In the genomic region with DNA sequence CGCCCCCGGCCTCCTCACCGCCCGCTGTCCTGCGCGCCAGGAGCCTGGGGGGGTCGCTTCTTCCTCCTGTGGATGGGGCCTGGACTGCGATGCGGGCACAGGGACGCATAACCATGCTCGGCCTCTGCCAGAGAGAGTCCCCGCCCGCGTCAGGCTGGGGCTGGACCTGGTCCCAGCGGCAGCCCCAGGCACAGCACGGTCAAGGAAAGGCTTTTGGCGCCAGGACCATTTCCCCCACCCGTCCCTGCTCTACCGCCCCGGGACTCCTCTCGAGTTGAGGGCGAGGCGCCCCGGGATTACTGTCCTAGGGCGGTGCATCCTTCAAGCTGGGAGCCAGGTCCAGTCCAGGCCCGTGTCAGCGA, we compare ENCODE assay signal across 2 cellular contexts.
TF ChIP-seq lines count a peak whose summit lies in the region.

No MANE protein-coding gene starts in this region.

TF ChIP-seq in H1, 55 proteins besides CTCF, POLR2A, EP300 and RAD21:
- TF ChIP-seq, protein P1, sequence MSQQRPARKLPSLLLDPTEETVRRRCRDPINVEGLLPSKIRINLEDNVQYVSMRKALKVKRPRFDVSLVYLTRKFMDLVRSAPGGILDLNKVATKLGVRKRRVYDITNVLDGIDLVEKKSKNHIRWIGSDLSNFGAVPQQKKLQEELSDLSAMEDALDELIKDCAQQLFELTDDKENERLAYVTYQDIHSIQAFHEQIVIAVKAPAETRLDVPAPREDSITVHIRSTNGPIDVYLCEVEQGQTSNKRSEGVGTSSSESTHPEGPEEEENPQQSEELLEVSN (IDR thresholded peaks at IDR 0.05): no peak
- TF ChIP-seq POLR2AphosphoS5 (IDR thresholded peaks at IDR 0.05; ENCODE audit: low read depth, low read length): no peak
- no peak for TF ChIP-seq BACH1 (IDR thresholded peaks at IDR 0.05; ENCODE audit: low read length)
- no peak for TF ChIP-seq CEBPB (IDR thresholded peaks at IDR 0.05; ENCODE audit: low read depth, low read length)
- no peak for TF ChIP-seq HDAC6 (IDR thresholded peaks at IDR 0.05; ENCODE audit: low read depth, low read length)

TF ChIP-seq in neural cell, 6 proteins besides CTCF, POLR2A, EP300 and RAD21:
- TF ChIP-seq TAF1 (IDR thresholded peaks at IDR 0.05; ENCODE audit: low read depth) (no peak), SMC3 (conservative IDR thresholded peaks at IDR 0.05; ENCODE audit: poor library complexity) (no peak), EZH2 (IDR thresholded peaks at IDR 0.05; ENCODE audit: borderline replicate concordance, insufficient read depth, low read length, poor library complexity, severe bottlenecking) (no peak), MXI1 (conservative IDR thresholded peaks at IDR 0.05; ENCODE audit: poor library complexity, severe bottlenecking) (no peak), POLR2AphosphoS5 (IDR thresholded peaks at IDR 0.05) (no peak)
- TF ChIP-seq, protein P2, sequence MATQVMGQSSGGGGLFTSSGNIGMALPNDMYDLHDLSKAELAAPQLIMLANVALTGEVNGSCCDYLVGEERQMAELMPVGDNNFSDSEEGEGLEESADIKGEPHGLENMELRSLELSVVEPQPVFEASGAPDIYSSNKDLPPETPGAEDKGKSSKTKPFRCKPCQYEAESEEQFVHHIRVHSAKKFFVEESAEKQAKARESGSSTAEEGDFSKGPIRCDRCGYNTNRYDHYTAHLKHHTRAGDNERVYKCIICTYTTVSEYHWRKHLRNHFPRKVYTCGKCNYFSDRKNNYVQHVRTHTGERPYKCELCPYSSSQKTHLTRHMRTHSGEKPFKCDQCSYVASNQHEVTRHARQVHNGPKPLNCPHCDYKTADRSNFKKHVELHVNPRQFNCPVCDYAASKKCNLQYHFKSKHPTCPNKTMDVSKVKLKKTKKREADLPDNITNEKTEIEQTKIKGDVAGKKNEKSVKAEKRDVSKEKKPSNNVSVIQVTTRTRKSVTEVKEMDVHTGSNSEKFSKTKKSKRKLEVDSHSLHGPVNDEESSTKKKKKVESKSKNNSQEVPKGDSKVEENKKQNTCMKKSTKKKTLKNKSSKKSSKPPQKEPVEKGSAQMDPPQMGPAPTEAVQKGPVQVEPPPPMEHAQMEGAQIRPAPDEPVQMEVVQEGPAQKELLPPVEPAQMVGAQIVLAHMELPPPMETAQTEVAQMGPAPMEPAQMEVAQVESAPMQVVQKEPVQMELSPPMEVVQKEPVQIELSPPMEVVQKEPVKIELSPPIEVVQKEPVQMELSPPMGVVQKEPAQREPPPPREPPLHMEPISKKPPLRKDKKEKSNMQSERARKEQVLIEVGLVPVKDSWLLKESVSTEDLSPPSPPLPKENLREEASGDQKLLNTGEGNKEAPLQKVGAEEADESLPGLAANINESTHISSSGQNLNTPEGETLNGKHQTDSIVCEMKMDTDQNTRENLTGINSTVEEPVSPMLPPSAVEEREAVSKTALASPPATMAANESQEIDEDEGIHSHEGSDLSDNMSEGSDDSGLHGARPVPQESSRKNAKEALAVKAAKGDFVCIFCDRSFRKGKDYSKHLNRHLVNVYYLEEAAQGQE (IDR thresholded peaks at IDR 0.05; ENCODE audit: borderline replicate concordance): no peak
